Comparison of ENCODE assay signal across 1 cellular context in genomic region chr22:49951001-49951677, GRCh38.
TF ChIP-seq lines count a peak whose summit lies in the region.

No MANE protein-coding gene starts in this region.

TF ChIP-seq in HepG2, 621 proteins besides CTCF, POLR2A, EP300 and RAD21 (continued from another document and continues in another):
- TF ChIP-seq CSRNP1 (CRISPR knock-in tag; IDR thresholded peaks at IDR 0.05) (peak; percentile 43; the same call in 1 of the 2 replicates), ZNF766 (CRISPR knock-in tag; IDR thresholded peaks at IDR 0.05; ENCODE audit: borderline replicate concordance) (no peak), SNRNP70 (IDR thresholded peaks at IDR 0.05; ENCODE audit: low read depth, low read length) (no peak), RFX3 (CRISPR knock-in tag; IDR thresholded peaks at IDR 0.05) (no peak), ZNF484 (CRISPR knock-in tag; IDR thresholded peaks at IDR 0.05; ENCODE audit: borderline replicate concordance, low read depth) (no peak), IRF9 (CRISPR knock-in tag; IDR thresholded peaks at IDR 0.05; ENCODE audit: borderline replicate concordance) (no peak), ZFP82 (CRISPR knock-in tag; IDR thresholded peaks at IDR 0.05; ENCODE audit: borderline replicate concordance) (no peak), WIZ (CRISPR knock-in tag; IDR thresholded peaks at IDR 0.05) (no peak), ZNF383 (CRISPR knock-in tag; IDR thresholded peaks at IDR 0.05; ENCODE audit: borderline replicate concordance) (no peak), ZNF546 (CRISPR knock-in tag; conservative IDR thresholded peaks at IDR 0.05) (no peak), SRSF9 (IDR thresholded peaks at IDR 0.05; ENCODE audit: borderline replicate concordance, insufficient read depth, low read depth, low read length, poor library complexity, severe bottlenecking) (no peak), ZFAT (CRISPR knock-in tag; conservative IDR thresholded peaks at IDR 0.05) (no peak), ZNF121 (CRISPR knock-in tag; IDR thresholded peaks at IDR 0.05) (no peak), SIN3A (IDR thresholded peaks at IDR 0.05; ENCODE audit: borderline replicate concordance, low read depth, low read length) (no peak; the same call in 1 of the 2 replicates), ZNF44 (CRISPR knock-in tag; IDR thresholded peaks at IDR 0.05) (no peak), CREM (IDR thresholded peaks at IDR 0.05) (no peak), CREM (CRISPR knock-in tag; IDR thresholded peaks at IDR 0.05) (no peak), NFKBIZ (CRISPR knock-in tag; IDR thresholded peaks at IDR 0.05) (no peak), ZNF12 (CRISPR knock-in tag; IDR thresholded peaks at IDR 0.05) (0 out of 2 replicates have a peak, but pooled peaks have one; percentile 27), ATF4 (CRISPR knock-in tag; IDR thresholded peaks at IDR 0.05) (no peak), ZNF282 (IDR thresholded peaks at IDR 0.05; ENCODE audit: partially characterized antibody) (no peak), ZNF275 (CRISPR knock-in tag; IDR thresholded peaks at IDR 0.05; ENCODE audit: borderline replicate concordance) (no peak), PRPF4 (IDR thresholded peaks at IDR 0.05; ENCODE audit: low read depth, low read length, poor library complexity, severe bottlenecking) (no peak), RFXANK (CRISPR knock-in tag; IDR thresholded peaks at IDR 0.05) (no peak), CC2D1A (CRISPR knock-in tag; IDR thresholded peaks at IDR 0.05) (no peak), SUZ12 (IDR thresholded peaks at IDR 0.05; ENCODE audit: low read depth, low read length) (no peak), MAFF (IDR thresholded peaks at IDR 0.05; ENCODE audit: low read depth, low read length) (no peak), MBD4 (IDR thresholded peaks at IDR 0.05; ENCODE audit: borderline replicate concordance, low read length) (no peak), CAMTA2 (CRISPR knock-in tag; IDR thresholded peaks at IDR 0.05; ENCODE audit: borderline replicate concordance) (no peak), TFDP2 (CRISPR knock-in tag; IDR thresholded peaks at IDR 0.05) (no peak), ISL2 (CRISPR knock-in tag; IDR thresholded peaks at IDR 0.05) (no peak), ZNF549 (CRISPR knock-in tag; IDR thresholded peaks at IDR 0.05) (no peak), JUND (CRISPR knock-in tag; IDR thresholded peaks at IDR 0.05) (no peak), HNRNPL (IDR thresholded peaks at IDR 0.05; ENCODE audit: low read depth, low read length) (peak; percentile 76; the same call in 1 of the 2 replicates), ZNF564 (CRISPR knock-in tag; IDR thresholded peaks at IDR 0.05) (peak; percentile 60; the same call in 1 of the 2 replicates), STAT5B (CRISPR knock-in tag; IDR thresholded peaks at IDR 0.05) (no peak), TARDBP (CRISPR knock-in tag; IDR thresholded peaks at IDR 0.05) (no peak), HHEX (CRISPR knock-in tag; IDR thresholded peaks at IDR 0.05) (no peak), MZF1 (CRISPR knock-in tag; IDR thresholded peaks at IDR 0.05; ENCODE audit: borderline replicate concordance) (no peak), GZF1 (CRISPR knock-in tag; IDR thresholded peaks at IDR 0.05) (no peak), TBX2 (CRISPR knock-in tag; IDR thresholded peaks at IDR 0.05; ENCODE audit: borderline replicate concordance) (peak; percentile 32; the same call in 1 of the 2 replicates), SPEN (CRISPR knock-in tag; IDR thresholded peaks at IDR 0.05; ENCODE audit: low read depth) (peak; percentile 50; the same call in 1 of the 2 replicates), SALL2 (CRISPR knock-in tag; IDR thresholded peaks at IDR 0.05) (0 out of 2 replicates have a peak, but pooled peaks have one; percentile 39), ZNF318 (CRISPR knock-in tag; IDR thresholded peaks at IDR 0.05) (no peak), SATB2 (CRISPR knock-in tag; IDR thresholded peaks at IDR 0.05) (no peak), ELF1 (CRISPR knock-in tag; IDR thresholded peaks at IDR 0.05) (no peak), RNF219 (CRISPR knock-in tag; IDR thresholded peaks at IDR 0.05) (no peak), ZNF33B (CRISPR knock-in tag; IDR thresholded peaks at IDR 0.05) (no peak), ZNF773 (CRISPR knock-in tag; IDR thresholded peaks at IDR 0.05; ENCODE audit: borderline replicate concordance) (no peak), KDM4B (CRISPR knock-in tag; IDR thresholded peaks at IDR 0.05) (no peak), ATF7-NPFF (CRISPR knock-in tag; IDR thresholded peaks at IDR 0.05; ENCODE audit: low read depth) (no peak), FOXP4 (CRISPR knock-in tag; IDR thresholded peaks at IDR 0.05) (no peak), U2AF2 (IDR thresholded peaks at IDR 0.05; ENCODE audit: low read depth, low read length) (no peak), ZNF629 (CRISPR knock-in tag; conservative IDR thresholded peaks at IDR 0.05) (no peak), SMYD3 (CRISPR knock-in tag; IDR thresholded peaks at IDR 0.05) (no peak), ARNT (IDR thresholded peaks at IDR 0.05) (no peak)
